ENCODE assay signal across 15 cellular contexts in genomic region chr5:150190987-150191386, GRCh38. TPM values are rescaled to one million over a fixed set of nuclear protein-coding genes. Genes with fewer than 3 reads are reported as not detected.
DNase-seq lines count a peak whose midpoint lies in the region; ATAC-seq and TF ChIP-seq lines count a peak whose summit lies in the region.
"Had no signal": no experiment of that assay in that cellular context is flagged by ENCODE, and none has a peak within 500 bp of the region (broad histone marks: within the 10 kb centered on the region; RNA-seq: fewer than 3 reads in every experiment).

No MANE protein-coding gene starts in this region.

- H3K4me3 Mint-ChIP-seq in mesothelial cell of epicardium, result peak overlapping the region; percentile 30
- H3K4me3 Mint-ChIP-seq: B cell; CD4-positive, alpha-beta T cell had no signal

- H3K36me3 ChIP-seq in PC-9 (ENCODE audit: low read depth), result no peaks in the 10 kb centered on the region

- H3K4me1 ChIP-seq in PC-9 (replicated peaks; ENCODE audit: insufficient read depth), result 0 out of 2 replicates have a peak, but pooled peaks cover 5% of the 10 kb centered on the region

- no peak overlapping the region for H3K27ac ChIP-seq in PC-9
- peak overlapping the region in 31 of 59 donors; percentile 15 to 93 (median 73) for H3K27ac ChIP-seq in dorsolateral prefrontal cortex

- no peaks in the 10 kb centered on the region for H3K9me3 Mint-ChIP-seq in mesothelial cell of epicardium
- H3K9me3 Mint-ChIP-seq: CD4-positive, alpha-beta T cell had no signal

- H3F3A ChIP-seq in PC-9 (ENCODE audit: insufficient read depth, low read depth), result no peaks in the 10 kb centered on the region

- H2AFZ ChIP-seq in PC-9, result no peak overlapping the region

- H3K27me3 ChIP-seq in PC-9 (ENCODE audit: insufficient read depth, low read depth) (peaks cover 25% of the 10 kb centered on the region), dorsolateral prefrontal cortex (peaks cover 0 to 21% (median 11%) of the 10 kb centered on the region in 45 donors)

- POLR2A ChIA-PET in PC-9 (lab: Charles Lee; ENCODE audit: unreplicated experiment), result interaction anchor here (0.6 kb wide), 1 partner anchor 241 kb away, joined by 13 read pairs; no protein-coding TSS in a partner anchor

- ATAC-seq in HG03457 (IDR thresholded peaks at IDR 0.05; ENCODE audit: unreplicated experiment), result no peak
- ATAC-seq in HG02759 (IDR thresholded peaks at IDR 0.05; ENCODE audit: unreplicated experiment), result no peak
- ATAC-seq in GM18868 (IDR thresholded peaks at IDR 0.05; ENCODE audit: unreplicated experiment), result no peak
- ATAC-seq: HCT116, HepG2 had no signal

- H3K27ac Mint-ChIP-seq in mesothelial cell of epicardium, result no peak overlapping the region
- H3K27ac Mint-ChIP-seq: B cell; CD4-positive, alpha-beta T cell had no signal

- no peaks in the 10 kb centered on the region for H3K9me3 ChIP-seq in PC-9 (ENCODE audit: insufficient read depth, low read depth)

- no peak overlapping the region for H3K4me3 ChIP-seq in PC-9
- peak overlapping the region in 53 of 59 donors; percentile 19 to 69 (median 54) for H3K4me3 ChIP-seq in dorsolateral prefrontal cortex

- H3K4me2 ChIP-seq in PC-9, result 0 out of 2 replicates have a peak overlapping the region, but pooled peaks have one; percentile 11

- peak; percentile 53 for DNase-seq in G401 (ENCODE audit: low spot score)
- peak in 1 of 2 experiments; percentile 10 for DNase-seq in PC-9
- peak in 1 of 10 donors; percentile 27 for DNase-seq in dorsolateral prefrontal cortex
- DNase-seq in mesothelial cell of epicardium (ENCODE audit: low spot score in 2 of 2, unreplicated experiment in 2 of 2), result no peak
- DNase-seq in effector CD4-positive, alpha-beta T cell, result no peak
- DNase-seq: CD4-positive, alpha-beta T cell; DMS79; GDM1 had no signal

- H3K4me1 Mint-ChIP-seq in mesothelial cell of epicardium, result peaks cover 15% of the 10 kb centered on the region
- H3K4me1 Mint-ChIP-seq: B cell had no signal

- CTCF ChIA-PET in PC-9 (lab: Charles Lee), result no interaction called here

- no peaks in the 10 kb centered on the region for H3K79me2 ChIP-seq in PC-9 (ENCODE audit: low read depth)

- BruUV-seq in PC-9 (replicated peaks; lab: Mats Ljungman, UMichigan), result no TSS peak

- no peaks in the 10 kb centered on the region for H4K20me1 ChIP-seq in PC-9 (ENCODE audit: insufficient read depth)

- TF ChIP-seq CTCF in PC-9 (conservative IDR thresholded peaks at IDR 0.05) (no peak), dorsolateral prefrontal cortex (IDR thresholded peaks at IDR 0.05 in 54 of 56, conservative IDR thresholded peaks at IDR 0.05 in 2 of 56; ENCODE audit: low read depth in 1 of 56, partially characterized antibody in 56 of 56) (no peak), mesothelial cell of epicardium (IDR thresholded peaks at IDR 0.05; ENCODE audit: unreplicated experiment) (no peak)

- in situ Hi-C loops in G401 (cut with HindIII; ENCODE audit: low sequenced_read_pairs), result no loop called here

- H3K27me3 Mint-ChIP-seq in mesothelial cell of epicardium (ENCODE audit: low read depth), result peaks cover 67% of the 10 kb centered on the region

- intact Hi-C loops in PC-9 (cut with micrococcal nuclease; ENCODE audit: unreplicated experiment), result no loop called here
- intact Hi-C loops in dorsolateral prefrontal cortex (cut with DNase I), result no loop called here

- no peaks in the 10 kb centered on the region for H3K9me2 ChIP-seq in PC-9 (ENCODE audit: insufficient read depth)

- H3K36me3 Mint-ChIP-seq in mesothelial cell of epicardium, result no peaks in the 10 kb centered on the region

RNA-seq across cellular contexts. Expression of gene SLC6A7, which starts 1.1 kb away (rescaled TPM):
- total RNA-seq in G401 (2014; rRNA removed; shearing (Covaris generic)), result not detected in 2 replicates
- total RNA-seq in PC-9 (2021) (0.25 TPM in 1 of 2 replicates, not detected in the other), dorsolateral prefrontal cortex (10 to 100 TPM; 11.5 to 82.1 (median 47.8) TPM), mesothelial cell of epicardium (not detected in 3 replicates)
- total RNA-seq: A172; B cell; CD4-positive, alpha-beta T cell; HepG2 had no signal

RNA-seq across cellular contexts. Expression of gene CDX1, which starts 24.4 kb away (rescaled TPM):
- total RNA-seq in G401 (2014; rRNA removed; shearing (Covaris generic)), result not detected in 2 replicates
- not detected in 2 replicates for total RNA-seq in PC-9 (2021)
- under 1 TPM in 33 of 120 experiments, not detected in 87; 0.23 to 0.90 (median 0.48) TPM for total RNA-seq in dorsolateral prefrontal cortex
- 0.51 to 1.1 TPM (median 0.68 TPM) in 3 replicates for total RNA-seq in mesothelial cell of epicardium
- total RNA-seq: A172; B cell; CD4-positive, alpha-beta T cell; HepG2 had no signal

RNA-seq across cellular contexts. Expression of gene PDGFRB, which starts 35.3 kb away (rescaled TPM):
- 21.0 and 31.1 TPM in 2 replicates for total RNA-seq in G401 (2014; rRNA removed; shearing (Covaris generic))
- 0.08 TPM in 1 of 2 replicates, not detected in the other for total RNA-seq in PC-9 (2021)
- 100 to 1,000 TPM in 13 of 120 experiments, 10 to 100 TPM in 107; 34.7 to 209 (median 68.0) TPM for total RNA-seq in dorsolateral prefrontal cortex
- 100 to 105 TPM (median 102 TPM) in 3 replicates for total RNA-seq in mesothelial cell of epicardium
- total RNA-seq: CD4-positive, alpha-beta T cell had no signal

Comparison
In these comparisons a context has a peak if more than half of its experiments do, and no peak if none do; other contexts are left out.
1. RNA of gene PDGFRB, which starts 35.3 kb away (total RNA-seq): 100 to 105 TPM in mesothelial cell of epicardium, 34.7 to 209 TPM in dorsolateral prefrontal cortex and 21.0 to 31.1 TPM in G401; 0.08 TPM in PC-9; every median in the first group is over 10 times any median in the second.